In genomic region chr22:23774922-23775436, GRCh38 we compare ENCODE assay signal across 12 cellular contexts. TPM values are rescaled to one million over a fixed set of nuclear protein-coding genes. Genes with fewer than 3 reads are reported as not detected.
DNase-seq lines count a peak whose midpoint lies in the region; ATAC-seq and TF ChIP-seq lines count a peak whose summit lies in the region.
"Had no signal": no experiment of that assay in that cellular context is flagged by ENCODE, and none has a peak within 500 bp of the region (broad histone marks: within the 10 kb centered on the region; RNA-seq: fewer than 3 reads in every experiment).

No MANE protein-coding gene starts in this region.

- no peak overlapping the region for H3K27ac ChIP-seq in trophoblast cell (ENCODE audit: low read depth, low read length)

- POLR2A ChIA-PET in Caco-2 (lab: Charles Lee): interaction anchor here (0.5 to 1.2 kb wide), 4 partner anchors 12 to 133 kb away, joined by 3 to 7 read pairs (median 4); partner anchors contain the start of gene ZNF70

- no peak overlapping the region for H2BK12ac ChIP-seq in trophoblast cell (ENCODE audit: low read length)

- no peak overlapping the region for H3K9ac ChIP-seq in trophoblast cell (ENCODE audit: low read length)

- peak overlapping the region; percentile 84 for H3K27ac Mint-ChIP-seq in Caco-2 (ENCODE audit: unreplicated experiment)
- no peak overlapping the region for H3K27ac Mint-ChIP-seq in natural killer cell
- H3K27ac Mint-ChIP-seq: CD8-positive, alpha-beta T cell had no signal

- ATAC-seq in natural killer cell: no peak
- no peak for ATAC-seq in activated T-cell treated with anti-CD3 and anti-CD28 coated beads, Interleukin-2, amount 50 U/mL, for 4 hours
- ATAC-seq: CD8-positive, alpha-beta T cell had no signal

- H4K91ac ChIP-seq in trophoblast cell (ENCODE audit: low read depth, low read length): peak overlapping the region; percentile 2

- H3K79me2 ChIP-seq in trophoblast cell (ENCODE audit: control insufficient read depth, insufficient read depth, low read length, poor library complexity): peaks cover 2% of the 10 kb centered on the region

- H3K27me3 Mint-ChIP-seq in Caco-2 (ENCODE audit: insufficient read depth, unreplicated experiment) (no peaks in the 10 kb centered on the region), natural killer cell (ENCODE audit: low read depth in 2 of 2) (no peaks in the 10 kb centered on the region)
- no peaks in the 10 kb centered on the region for H3K27me3 Mint-ChIP-seq in activated T-cell treated with anti-CD3 and anti-CD28 coated beads, Interleukin-2, amount 50 U/mL, for 4 hours (ENCODE audit: low read depth)

- peaks cover 38% of the 10 kb centered on the region for H3K4me1 ChIP-seq in Caco-2
- peaks cover 27% of the 10 kb centered on the region in 2 experiments for H3K4me1 ChIP-seq in trophoblast cell (ENCODE audit: control insufficient read depth in 1 of 2, insufficient read depth in 2 of 2, low read length in 2 of 2)

- H3K4me2 ChIP-seq in trophoblast cell (ENCODE audit: low read length): peak overlapping the region; percentile 0

- H3K36me3 ChIP-seq in Caco-2 (ENCODE audit: control insufficient read depth, insufficient read depth, low read length) (no peaks in the 10 kb centered on the region), trophoblast cell (ENCODE audit: control insufficient read depth in 1 of 2, insufficient read depth in 2 of 2, low read length in 2 of 2) (no peaks in the 10 kb centered on the region)

- no peak for TF ChIP-seq CTCF in Caco-2 (IDR thresholded peaks at IDR 0.05; ENCODE audit: insufficient read depth in 1 of 2, low read depth in 1 of 2, low read length in 1 of 2, severe bottlenecking in 1 of 2, unreplicated experiment in 1 of 2)
- no peak for TF ChIP-seq CTCF in fibroblast of mammary gland (conservative IDR thresholded peaks at IDR 0.05; ENCODE audit: control insufficient read depth, insufficient read depth, low read depth, low read length)
- no peak for TF ChIP-seq CTCF in natural killer cell (IDR thresholded peaks at IDR 0.05)

- H3K4me1 Mint-ChIP-seq in Caco-2 (ENCODE audit: low read depth, unreplicated experiment) (peaks cover 18% of the 10 kb centered on the region), natural killer cell (peaks cover 0 to 15% of the 10 kb centered on the region in 2 donors)
- peaks cover 15% of the 10 kb centered on the region for H3K4me1 Mint-ChIP-seq in activated T-cell treated with anti-CD3 and anti-CD28 coated beads, Interleukin-2, amount 50 U/mL, for 4 hours (ENCODE audit: low read depth)

- H3K27me3 ChIP-seq in Caco-2 (replicated peaks; ENCODE audit: control insufficient read depth, insufficient read depth, low read length): no peaks in the 10 kb centered on the region
- H3K27me3 ChIP-seq in trophoblast cell (ENCODE audit: insufficient read depth, low read length): peaks cover 4% of the 10 kb centered on the region

- H3K36me3 Mint-ChIP-seq in Caco-2 (ENCODE audit: insufficient read depth, unreplicated experiment) (peaks cover 8% of the 10 kb centered on the region), natural killer cell (no peaks in the 10 kb centered on the region)
- H3K36me3 Mint-ChIP-seq in activated T-cell treated with anti-CD3 and anti-CD28 coated beads, Interleukin-2, amount 50 U/mL, for 4 hours (ENCODE audit: insufficient read depth): no peaks in the 10 kb centered on the region
- H3K36me3 Mint-ChIP-seq: CD8-positive, alpha-beta T cell had no signal

- H3K9me3 ChIP-seq in Caco-2 (no peaks in the 10 kb centered on the region), trophoblast cell (ENCODE audit: insufficient read depth, low read depth, low read length) (no peaks in the 10 kb centered on the region)

- no TSS peak for BruUV-seq in Caco-2 (replicated peaks; lab: Mats Ljungman, UMichigan)

- H4K12ac ChIP-seq in trophoblast cell (ENCODE audit: low read depth, low read length): no peak overlapping the region

- intact Hi-C loops in Caco-2 (cut with micrococcal nuclease; ENCODE audit: unreplicated experiment) (no loop called here), natural killer cell (cut with micrococcal nuclease) (no loop called here)

- H3K23ac ChIP-seq in trophoblast cell (ENCODE audit: low read length): no peak overlapping the region

- peak; percentile 53 to 67 for DNase-seq in Caco-2
- peak; percentile 75 for DNase-seq in RPMI7951 (ENCODE audit: low read depth)
- peak; percentile 43 for DNase-seq in fibroblast of mammary gland (ENCODE audit: low read depth)
- DNase-seq in trophoblast cell: no peak
- no peak for DNase-seq in natural killer cell
- DNase-seq in activated T-cell treated with anti-CD3 and anti-CD28 coated beads, Interleukin-2, amount 50 U/mL, for 4 hours: no peak
- no peak for DNase-seq in NCI-H146 (lab: John Stamatoyannopoulos, UW)
- DNase-seq in G401 (ENCODE audit: low spot score): no peak
- DNase-seq: activated CD4-positive, alpha-beta T cell treated with anti-CD3 and anti-CD28 coated beads for 1 hour; activated T-cell treated with anti-CD3 and anti-CD28 coated beads, Interleukin-2, amount 50 U/mL, for 48 hours; CD8-positive, alpha-beta T cell had no signal

- no peak overlapping the region for H4K8ac ChIP-seq in trophoblast cell (ENCODE audit: low read depth, low read length)

- CTCF ChIA-PET in Caco-2 (lab: Charles Lee): interaction anchor here (0.7 to 1.0 kb wide), 2 partner anchors 73 to 83 kb away, joined by 3 to 5 read pairs; partner anchors contain the start of gene SLC2A11

- no peak overlapping the region for H2BK5ac ChIP-seq in trophoblast cell (ENCODE audit: low read depth, low read length, poor library complexity)

- no peaks in the 10 kb centered on the region for H3K9me3 Mint-ChIP-seq in Caco-2 (ENCODE audit: unreplicated experiment)
- no peaks in the 10 kb centered on the region for H3K9me3 Mint-ChIP-seq in natural killer cell
- no peaks in the 10 kb centered on the region for H3K9me3 Mint-ChIP-seq in activated T-cell treated with anti-CD3 and anti-CD28 coated beads, Interleukin-2, amount 50 U/mL, for 4 hours
- H3K9me3 Mint-ChIP-seq: CD8-positive, alpha-beta T cell had no signal

- H3K18ac ChIP-seq in trophoblast cell (ENCODE audit: low read length): peak overlapping the region; percentile 12

- H3K4me3 Mint-ChIP-seq in Caco-2 (ENCODE audit: unreplicated experiment) (peak overlapping the region; percentile 67), natural killer cell (no peak overlapping the region)
- H3K4me3 Mint-ChIP-seq in activated T-cell treated with anti-CD3 and anti-CD28 coated beads, Interleukin-2, amount 50 U/mL, for 4 hours: no peak overlapping the region
- H3K4me3 Mint-ChIP-seq: CD8-positive, alpha-beta T cell had no signal

- no peak overlapping the region for H2AK5ac ChIP-seq in trophoblast cell (ENCODE audit: low read length)

- H2AFZ ChIP-seq in trophoblast cell (ENCODE audit: insufficient read depth, low read length, poor library complexity): no peak overlapping the region

- H3K79me1 ChIP-seq in trophoblast cell (ENCODE audit: low read length): peaks cover 12% of the 10 kb centered on the region

- in situ Hi-C loops in G401 (cut with HindIII; ENCODE audit: low sequenced_read_pairs): no loop called here

- no CpG with 5 or more reads among the region's 2 CpGs for WGBS in trophoblast cell (ENCODE audit: extremely low coverage, insufficient coverage, insufficient read length)

- no peak overlapping the region for H3K4ac ChIP-seq in trophoblast cell (ENCODE audit: low read depth, low read length)

- H2BK120ac ChIP-seq in trophoblast cell (ENCODE audit: insufficient read depth, low read length, poor library complexity): no peak overlapping the region

- peak overlapping the region; percentile 8 for H3K14ac ChIP-seq in trophoblast cell (ENCODE audit: low read length)

- H3K4me3 ChIP-seq in Caco-2 (ENCODE audit: low read depth, low read length) (no peak overlapping the region), fibroblast of mammary gland (ENCODE audit: control insufficient read depth, low read depth, low read length) (no peak overlapping the region), trophoblast cell (ENCODE audit: low read depth, low read length) (no peak overlapping the region)

RNA-seq across cellular contexts. Expression of gene MMP11, which starts 2.3 kb away (rescaled TPM):
- total RNA-seq in Caco-2 (2022) (11.3 and 11.6 TPM in 2 replicates), natural killer cell (1 to 10 TPM in 1 of 3 donors, under 1 TPM in 2; 0.71 to 1.7 (median 0.91) TPM)
- total RNA-seq in RPMI7951 (2014; rRNA removed; shearing (Covaris generic)): 52.3 and 55.0 TPM in 2 replicates
- 3.2 and 3.6 TPM in 2 replicates for polyA plus RNA-seq in trophoblast cell (2013)
- 1 to 10 TPM in 1 of 3 donors, under 1 TPM in 2; 0.65 to 2.2 (median 0.69) TPM for total RNA-seq in activated T-cell treated with anti-CD3 and anti-CD28 coated beads, Interleukin-2, amount 50 U/mL, for 4 hours
- total RNA-seq in G401 (2014; rRNA removed; shearing (Covaris generic)): not detected in 2 replicates

RNA-seq across cellular contexts. Expression of gene CHCHD10, which starts 7.2 kb away (rescaled TPM):
- total RNA-seq in Caco-2 (2022) (178 and 189 TPM in 2 replicates), natural killer cell (10 to 100 TPM in 2 of 3 donors, 1 to 10 TPM in 1; 9.3 to 22.5 (median 13.8) TPM)
- total RNA-seq in RPMI7951 (2014; rRNA removed; shearing (Covaris generic)): 1.8 and 13.9 TPM in 2 replicates
- polyA plus RNA-seq in trophoblast cell (2013): 50.2 and 52.6 TPM in 2 replicates
- 100 to 1,000 TPM; 113 to 204 (median 187) TPM for total RNA-seq in activated T-cell treated with anti-CD3 and anti-CD28 coated beads, Interleukin-2, amount 50 U/mL, for 4 hours
- total RNA-seq in G401 (2014; rRNA removed; shearing (Covaris generic)): not detected in 2 replicates

RNA-seq across cellular contexts. Expression of gene SMARCB1, which starts 11.8 kb away (rescaled TPM):
- total RNA-seq in Caco-2 (2022): 154 and 157 TPM in 2 replicates
- total RNA-seq in RPMI7951 (2014; rRNA removed; shearing (Covaris generic)): 72.3 and 77.3 TPM in 2 replicates
- polyA plus RNA-seq in trophoblast cell (2013): 69.1 and 71.9 TPM in 2 replicates
- 10 to 100 TPM; 56.3 to 76.9 (median 69.8) TPM for total RNA-seq in natural killer cell
- 100 to 1,000 TPM; 105 to 128 (median 109) TPM for total RNA-seq in activated T-cell treated with anti-CD3 and anti-CD28 coated beads, Interleukin-2, amount 50 U/mL, for 4 hours
- not detected in 2 replicates for total RNA-seq in G401 (2014; rRNA removed; shearing (Covaris generic))

RNA-seq across cellular contexts. Expression of gene C22orf15, which starts 12.2 kb away (rescaled TPM):
- total RNA-seq in Caco-2 (2022) (not detected in 2 replicates), natural killer cell (not detected)
- not detected in 2 replicates for total RNA-seq in RPMI7951 (2014; rRNA removed; shearing (Covaris generic))
- polyA plus RNA-seq in trophoblast cell (2013): 0.01 and 0.06 TPM in 2 replicates
- total RNA-seq in activated T-cell treated with anti-CD3 and anti-CD28 coated beads, Interleukin-2, amount 50 U/mL, for 4 hours: under 1 TPM in 2 of 3 donors, not detected in 1; 0.11 to 0.30 TPM
- total RNA-seq in G401 (2014; rRNA removed; shearing (Covaris generic)): not detected in 2 replicates
- total RNA-seq: mesenteric fat pad had no signal

RNA-seq across cellular contexts. Expression of gene VPREB3, which starts 20.8 kb away (rescaled TPM):
- total RNA-seq in Caco-2 (2022) (not detected in 2 replicates), natural killer cell (not detected)
- total RNA-seq in RPMI7951 (2014; rRNA removed; shearing (Covaris generic)): not detected in 2 replicates
- 0.19 and 0.37 TPM in 2 replicates for polyA plus RNA-seq in trophoblast cell (2013)
- total RNA-seq in activated T-cell treated with anti-CD3 and anti-CD28 coated beads, Interleukin-2, amount 50 U/mL, for 4 hours: not detected
- total RNA-seq in G401 (2014; rRNA removed; shearing (Covaris generic)): not detected in 2 replicates
- total RNA-seq: mesenteric fat pad had no signal

Comparison
In these comparisons a context has a peak if more than half of its experiments do, and no peak if none do; other contexts are left out.
1. DNase-seq: peak in Caco-2 (2 of 2), RPMI7951 (single experiment) and fibroblast of mammary gland (single experiment); none in trophoblast cell (0 of 2), natural killer cell (single experiment), activated T-cell treated with anti-CD3 and anti-CD28 coated beads, Interleukin-2, amount 50 U/mL, for 4 hours (single experiment), NCI-H146 (single experiment) and G401 (single experiment).
2. RNA of gene SMARCB1, which starts 11.8 kb away (total RNA-seq): 154 to 157 TPM in Caco-2, 105 to 128 TPM in activated T-cell treated with anti-CD3 and anti-CD28 coated beads, Interleukin-2, amount 50 U/mL, for 4 hours, 72.3 to 77.3 TPM in RPMI7951 and 56.3 to 76.9 TPM in natural killer cell; not detected in G401; every median in the first group is over 10 times any median in the second.